Comparison of ENCODE assay signal across 1 cellular context in genomic region chr18:23356915-23357421, GRCh38.
TF ChIP-seq lines count a peak whose summit lies in the region.

No MANE protein-coding gene starts in this region.

TF ChIP-seq in SK-N-SH, 30 proteins besides CTCF, POLR2A, EP300 and RAD21 (continued from another document):
- TF ChIP-seq, protein P1, sequence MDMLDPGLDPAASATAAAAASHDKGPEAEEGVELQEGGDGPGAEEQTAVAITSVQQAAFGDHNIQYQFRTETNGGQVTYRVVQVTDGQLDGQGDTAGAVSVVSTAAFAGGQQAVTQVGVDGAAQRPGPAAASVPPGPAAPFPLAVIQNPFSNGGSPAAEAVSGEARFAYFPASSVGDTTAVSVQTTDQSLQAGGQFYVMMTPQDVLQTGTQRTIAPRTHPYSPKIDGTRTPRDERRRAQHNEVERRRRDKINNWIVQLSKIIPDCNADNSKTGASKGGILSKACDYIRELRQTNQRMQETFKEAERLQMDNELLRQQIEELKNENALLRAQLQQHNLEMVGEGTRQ (IDR thresholded peaks at IDR 0.05; ENCODE audit: borderline replicate concordance, low read depth, low read length) = no peak
- TF ChIP-seq EZH2phosphoT487 (IDR thresholded peaks at IDR 0.05; ENCODE audit: borderline replicate concordance, low read depth) (no peak), RCOR1 (IDR thresholded peaks at IDR 0.05; ENCODE audit: low read length) (no peak), FOSL2 (IDR thresholded peaks at IDR 0.05; ENCODE audit: borderline replicate concordance, low read depth) (no peak), TCF12 (IDR thresholded peaks at IDR 0.05) (no peak), RFX5 (IDR thresholded peaks at IDR 0.05; ENCODE audit: low read length) (no peak), SIN3A (IDR thresholded peaks at IDR 0.05; ENCODE audit: borderline replicate concordance, low read depth, low read length) (no peak), ELF1 (IDR thresholded peaks at IDR 0.05) (no peak), GATA2 (CRISPR knock-in tag; IDR thresholded peaks at IDR 0.05) (no peak), NRF1 (IDR thresholded peaks at IDR 0.05; ENCODE audit: low read depth, low read length) (no peak), FOXM1 (IDR thresholded peaks at IDR 0.05; ENCODE audit: low read depth) (no peak), YY1 (IDR thresholded peaks at IDR 0.05; ENCODE audit: low read depth) (no peak), FOXJ3 (CRISPR knock-in tag; IDR thresholded peaks at IDR 0.05) (no peak)
